In the genomic region with DNA sequence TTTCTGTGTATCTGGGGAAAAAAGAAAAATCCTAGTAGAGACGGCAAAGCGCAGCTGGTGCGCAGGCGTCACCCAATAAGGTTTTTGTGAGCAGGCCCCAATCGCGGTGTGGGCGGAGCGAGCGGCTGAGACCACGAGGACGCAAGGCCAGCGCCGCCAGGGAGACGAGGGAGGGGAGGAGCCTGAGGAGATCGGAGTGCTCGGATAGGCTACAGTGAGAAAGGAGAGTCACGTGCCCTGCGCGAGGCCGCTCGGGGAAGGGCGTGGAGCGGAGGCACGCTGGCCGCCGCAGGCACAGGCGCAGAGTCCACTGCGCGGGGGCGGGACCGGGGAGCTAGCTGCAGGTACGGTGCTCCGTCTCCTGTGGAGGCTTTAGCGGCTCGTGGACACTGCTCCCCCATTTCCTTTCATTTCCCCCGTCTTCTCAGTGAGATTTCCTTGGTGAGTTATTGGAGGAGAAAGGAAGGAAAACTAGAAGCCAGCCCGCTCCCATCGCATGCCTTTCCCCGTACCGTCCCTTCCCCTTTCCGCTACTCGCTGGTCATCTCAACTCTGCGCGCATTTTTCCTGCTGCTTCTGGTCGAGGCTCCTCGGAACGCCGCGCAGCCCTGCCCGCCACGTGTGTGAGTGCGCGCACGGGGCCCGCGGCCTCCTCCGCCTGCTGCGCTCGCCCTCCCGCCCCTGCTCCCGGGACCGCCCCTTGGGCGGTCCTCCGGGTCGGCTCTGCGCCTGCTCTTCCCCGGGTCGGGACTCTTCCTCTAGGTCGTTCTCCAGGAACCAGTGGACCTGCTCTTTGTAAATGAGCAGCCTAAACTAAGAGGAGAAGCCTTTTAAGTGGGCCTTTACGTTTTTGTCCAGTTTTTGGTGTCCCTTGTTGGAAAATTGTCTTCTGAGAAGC, we compare ENCODE assay signal across 1 cellular context.
A peak's percentile ranks its signal among the peaks of the same experiment; 100 is the strongest.
TF ChIP-seq lines count a peak whose summit lies in the region.

TSS of gene THNSL1 (plus strand) at position 264 of the 898 bp plus-strand sequence. CDS start 6,612 bp downstream, outside the sequence.

TF ChIP-seq in K562, 482 proteins besides CTCF, POLR2A, EP300 and RAD21 (continued from another document and continues in another):
- TF ChIP-seq, protein P1, sequence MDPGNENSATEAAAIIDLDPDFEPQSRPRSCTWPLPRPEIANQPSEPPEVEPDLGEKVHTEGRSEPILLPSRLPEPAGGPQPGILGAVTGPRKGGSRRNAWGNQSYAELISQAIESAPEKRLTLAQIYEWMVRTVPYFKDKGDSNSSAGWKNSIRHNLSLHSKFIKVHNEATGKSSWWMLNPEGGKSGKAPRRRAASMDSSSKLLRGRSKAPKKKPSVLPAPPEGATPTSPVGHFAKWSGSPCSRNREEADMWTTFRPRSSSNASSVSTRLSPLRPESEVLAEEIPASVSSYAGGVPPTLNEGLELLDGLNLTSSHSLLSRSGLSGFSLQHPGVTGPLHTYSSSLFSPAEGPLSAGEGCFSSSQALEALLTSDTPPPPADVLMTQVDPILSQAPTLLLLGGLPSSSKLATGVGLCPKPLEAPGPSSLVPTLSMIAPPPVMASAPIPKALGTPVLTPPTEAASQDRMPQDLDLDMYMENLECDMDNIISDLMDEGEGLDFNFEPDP (CRISPR knock-in tag; IDR thresholded peaks at IDR 0.05) = no peak
- TF ChIP-seq ZNF395 (CRISPR knock-in tag; IDR thresholded peaks at IDR 0.05) (no peak), BRD4 (IDR thresholded peaks at IDR 0.05) (0 out of 2 replicates have a peak, but pooled peaks have one; percentile 66), TRIM28 (IDR thresholded peaks at IDR 0.05) (no peak), CHAMP1 (IDR thresholded peaks at IDR 0.05) (no peak), POLR2H (tag; IDR thresholded peaks at IDR 0.05; ENCODE audit: low read depth) (peak; percentile 87), HNRNPL (IDR thresholded peaks at IDR 0.05; ENCODE audit: low read depth, low read length) (no peak), NFYB (IDR thresholded peaks at IDR 0.05; ENCODE audit: extremely low read depth, insufficient read length) (peak; percentile 27), CREB3 (tag; conservative IDR thresholded peaks at IDR 0.05; ENCODE audit: low read depth) (no peak), PURB (CRISPR knock-in tag; IDR thresholded peaks at IDR 0.05; ENCODE audit: low read depth) (no peak), ZC3H8 (IDR thresholded peaks at IDR 0.05) (no peak), SRSF3 (IDR thresholded peaks at IDR 0.05; ENCODE audit: insufficient read depth, low read length) (no peak), ARID2 (IDR thresholded peaks at IDR 0.05) (no peak), HBP1 (CRISPR knock-in tag; IDR thresholded peaks at IDR 0.05) (peak; percentile 31; the same call in 1 of the 2 replicates), ZNF436 (CRISPR knock-in tag; IDR thresholded peaks at IDR 0.05) (no peak), MTA2 (IDR thresholded peaks at IDR 0.05; ENCODE audit: low read depth) (no peak), RHOXF2B (CRISPR knock-in tag; conservative IDR thresholded peaks at IDR 0.05) (no peak), MYNN (IDR thresholded peaks at IDR 0.05) (peak; percentile 11; the same call in 1 of the 2 replicates), MYNN (CRISPR knock-in tag; IDR thresholded peaks at IDR 0.05) (no peak), ZNF239 (CRISPR knock-in tag; IDR thresholded peaks at IDR 0.05) (no peak), RNF2 (IDR thresholded peaks at IDR 0.05) (0 out of 2 replicates have a peak, but pooled peaks have one; percentile 70), ZNF121 (CRISPR knock-in tag; conservative IDR thresholded peaks at IDR 0.05) (peak; percentile 72), FUS (optimal IDR thresholded peaks at IDR 0.05; ENCODE audit: low read depth, low read length) (no peak), ZNF431 (CRISPR knock-in tag; IDR thresholded peaks at IDR 0.05) (peak; percentile 95), SREBF2 (CRISPR knock-in tag; IDR thresholded peaks at IDR 0.05) (no peak), COPS2 (conservative IDR thresholded peaks at IDR 0.05) (no peak), MAFF (IDR thresholded peaks at IDR 0.05; ENCODE audit: low read length) (no peak), IRF2 (CRISPR knock-in tag; IDR thresholded peaks at IDR 0.05) (no peak), MXI1 (IDR thresholded peaks at IDR 0.05; ENCODE audit: low read depth, low read length) (peak; percentile 85), DPF2 (IDR thresholded peaks at IDR 0.05) (peak; percentile 60), ZNF695 (CRISPR knock-in tag; IDR thresholded peaks at IDR 0.05) (peak; percentile 65; the same call in 1 of the 2 replicates), SMAD4 (CRISPR knock-in tag; conservative IDR thresholded peaks at IDR 0.05) (peak; percentile 67), ZNF224 (CRISPR knock-in tag; IDR thresholded peaks at IDR 0.05) (peak; percentile 96)
- TF ChIP-seq, protein P2, sequence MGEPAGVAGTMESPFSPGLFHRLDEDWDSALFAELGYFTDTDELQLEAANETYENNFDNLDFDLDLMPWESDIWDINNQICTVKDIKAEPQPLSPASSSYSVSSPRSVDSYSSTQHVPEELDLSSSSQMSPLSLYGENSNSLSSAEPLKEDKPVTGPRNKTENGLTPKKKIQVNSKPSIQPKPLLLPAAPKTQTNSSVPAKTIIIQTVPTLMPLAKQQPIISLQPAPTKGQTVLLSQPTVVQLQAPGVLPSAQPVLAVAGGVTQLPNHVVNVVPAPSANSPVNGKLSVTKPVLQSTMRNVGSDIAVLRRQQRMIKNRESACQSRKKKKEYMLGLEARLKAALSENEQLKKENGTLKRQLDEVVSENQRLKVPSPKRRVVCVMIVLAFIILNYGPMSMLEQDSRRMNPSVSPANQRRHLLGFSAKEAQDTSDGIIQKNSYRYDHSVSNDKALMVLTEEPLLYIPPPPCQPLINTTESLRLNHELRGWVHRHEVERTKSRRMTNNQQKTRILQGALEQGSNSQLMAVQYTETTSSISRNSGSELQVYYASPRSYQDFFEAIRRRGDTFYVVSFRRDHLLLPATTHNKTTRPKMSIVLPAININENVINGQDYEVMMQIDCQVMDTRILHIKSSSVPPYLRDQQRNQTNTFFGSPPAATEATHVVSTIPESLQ (CRISPR knock-in tag; IDR thresholded peaks at IDR 0.05) = peak; percentile 96
- TF ChIP-seq, protein P3, sequence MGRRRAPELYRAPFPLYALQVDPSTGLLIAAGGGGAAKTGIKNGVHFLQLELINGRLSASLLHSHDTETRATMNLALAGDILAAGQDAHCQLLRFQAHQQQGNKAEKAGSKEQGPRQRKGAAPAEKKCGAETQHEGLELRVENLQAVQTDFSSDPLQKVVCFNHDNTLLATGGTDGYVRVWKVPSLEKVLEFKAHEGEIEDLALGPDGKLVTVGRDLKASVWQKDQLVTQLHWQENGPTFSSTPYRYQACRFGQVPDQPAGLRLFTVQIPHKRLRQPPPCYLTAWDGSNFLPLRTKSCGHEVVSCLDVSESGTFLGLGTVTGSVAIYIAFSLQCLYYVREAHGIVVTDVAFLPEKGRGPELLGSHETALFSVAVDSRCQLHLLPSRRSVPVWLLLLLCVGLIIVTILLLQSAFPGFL (CRISPR knock-in tag; IDR thresholded peaks at IDR 0.05) = no peak
- TF ChIP-seq, protein P4, sequence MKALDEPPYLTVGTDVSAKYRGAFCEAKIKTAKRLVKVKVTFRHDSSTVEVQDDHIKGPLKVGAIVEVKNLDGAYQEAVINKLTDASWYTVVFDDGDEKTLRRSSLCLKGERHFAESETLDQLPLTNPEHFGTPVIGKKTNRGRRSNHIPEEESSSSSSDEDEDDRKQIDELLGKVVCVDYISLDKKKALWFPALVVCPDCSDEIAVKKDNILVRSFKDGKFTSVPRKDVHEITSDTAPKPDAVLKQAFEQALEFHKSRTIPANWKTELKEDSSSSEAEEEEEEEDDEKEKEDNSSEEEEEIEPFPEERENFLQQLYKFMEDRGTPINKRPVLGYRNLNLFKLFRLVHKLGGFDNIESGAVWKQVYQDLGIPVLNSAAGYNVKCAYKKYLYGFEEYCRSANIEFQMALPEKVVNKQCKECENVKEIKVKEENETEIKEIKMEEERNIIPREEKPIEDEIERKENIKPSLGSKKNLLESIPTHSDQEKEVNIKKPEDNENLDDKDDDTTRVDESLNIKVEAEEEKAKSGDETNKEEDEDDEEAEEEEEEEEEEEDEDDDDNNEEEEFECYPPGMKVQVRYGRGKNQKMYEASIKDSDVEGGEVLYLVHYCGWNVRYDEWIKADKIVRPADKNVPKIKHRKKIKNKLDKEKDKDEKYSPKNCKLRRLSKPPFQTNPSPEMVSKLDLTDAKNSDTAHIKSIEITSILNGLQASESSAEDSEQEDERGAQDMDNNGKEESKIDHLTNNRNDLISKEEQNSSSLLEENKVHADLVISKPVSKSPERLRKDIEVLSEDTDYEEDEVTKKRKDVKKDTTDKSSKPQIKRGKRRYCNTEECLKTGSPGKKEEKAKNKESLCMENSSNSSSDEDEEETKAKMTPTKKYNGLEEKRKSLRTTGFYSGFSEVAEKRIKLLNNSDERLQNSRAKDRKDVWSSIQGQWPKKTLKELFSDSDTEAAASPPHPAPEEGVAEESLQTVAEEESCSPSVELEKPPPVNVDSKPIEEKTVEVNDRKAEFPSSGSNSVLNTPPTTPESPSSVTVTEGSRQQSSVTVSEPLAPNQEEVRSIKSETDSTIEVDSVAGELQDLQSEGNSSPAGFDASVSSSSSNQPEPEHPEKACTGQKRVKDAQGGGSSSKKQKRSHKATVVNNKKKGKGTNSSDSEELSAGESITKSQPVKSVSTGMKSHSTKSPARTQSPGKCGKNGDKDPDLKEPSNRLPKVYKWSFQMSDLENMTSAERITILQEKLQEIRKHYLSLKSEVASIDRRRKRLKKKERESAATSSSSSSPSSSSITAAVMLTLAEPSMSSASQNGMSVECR (CRISPR knock-in tag; IDR thresholded peaks at IDR 0.05) = peak; percentile 93
- TF ChIP-seq, protein P5, sequence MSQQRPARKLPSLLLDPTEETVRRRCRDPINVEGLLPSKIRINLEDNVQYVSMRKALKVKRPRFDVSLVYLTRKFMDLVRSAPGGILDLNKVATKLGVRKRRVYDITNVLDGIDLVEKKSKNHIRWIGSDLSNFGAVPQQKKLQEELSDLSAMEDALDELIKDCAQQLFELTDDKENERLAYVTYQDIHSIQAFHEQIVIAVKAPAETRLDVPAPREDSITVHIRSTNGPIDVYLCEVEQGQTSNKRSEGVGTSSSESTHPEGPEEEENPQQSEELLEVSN (IDR thresholded peaks at IDR 0.05; ENCODE audit: borderline replicate concordance in 1 of 2, extremely low read depth in 1 of 2, insufficient read depth in 1 of 2, insufficient read length in 1 of 2, low read depth in 1 of 2, low read length in 1 of 2, poor library complexity in 1 of 2, severe bottlenecking in 1 of 2) = peak; percentile 99
- TF ChIP-seq, protein P6, sequence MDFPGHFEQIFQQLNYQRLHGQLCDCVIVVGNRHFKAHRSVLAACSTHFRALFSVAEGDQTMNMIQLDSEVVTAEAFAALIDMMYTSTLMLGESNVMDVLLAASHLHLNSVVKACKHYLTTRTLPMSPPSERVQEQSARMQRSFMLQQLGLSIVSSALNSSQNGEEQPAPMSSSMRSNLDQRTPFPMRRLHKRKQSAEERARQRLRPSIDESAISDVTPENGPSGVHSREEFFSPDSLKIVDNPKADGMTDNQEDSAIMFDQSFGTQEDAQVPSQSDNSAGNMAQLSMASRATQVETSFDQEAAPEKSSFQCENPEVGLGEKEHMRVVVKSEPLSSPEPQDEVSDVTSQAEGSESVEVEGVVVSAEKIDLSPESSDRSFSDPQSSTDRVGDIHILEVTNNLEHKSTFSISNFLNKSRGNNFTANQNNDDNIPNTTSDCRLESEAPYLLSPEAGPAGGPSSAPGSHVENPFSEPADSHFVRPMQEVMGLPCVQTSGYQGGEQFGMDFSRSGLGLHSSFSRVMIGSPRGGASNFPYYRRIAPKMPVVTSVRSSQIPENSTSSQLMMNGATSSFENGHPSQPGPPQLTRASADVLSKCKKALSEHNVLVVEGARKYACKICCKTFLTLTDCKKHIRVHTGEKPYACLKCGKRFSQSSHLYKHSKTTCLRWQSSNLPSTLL (IDR thresholded peaks at IDR 0.05) = no peak
